ENCODE assay signal across 1 cellular context in the genomic region with DNA sequence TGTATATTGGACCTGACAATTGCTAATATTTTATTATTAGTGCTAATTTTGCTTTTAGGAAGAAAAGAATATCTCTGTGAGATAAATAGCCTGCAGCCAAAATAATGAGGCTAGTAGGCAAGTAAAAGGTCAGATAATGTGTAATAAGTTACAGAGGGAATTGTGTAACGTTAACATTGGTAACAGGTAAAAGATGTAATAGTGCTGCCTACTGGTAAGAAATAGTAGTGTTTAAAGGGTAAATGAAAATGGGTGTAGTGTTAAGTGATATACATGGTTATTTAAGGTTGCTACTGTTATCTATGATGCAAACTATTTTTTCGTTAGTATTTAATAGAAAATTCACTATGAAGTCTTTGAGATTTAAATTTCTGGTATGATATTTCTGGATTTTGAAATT.
TF ChIP-seq lines count a peak whose summit lies in the region.

No MANE protein-coding gene starts in this region.

TF ChIP-seq in SK-N-SH, 30 proteins besides CTCF, POLR2A, EP300 and RAD21 (continued from another document):
- no peak for TF ChIP-seq USF1 (IDR thresholded peaks at IDR 0.05; ENCODE audit: borderline replicate concordance, low read depth)
